Comparison of ENCODE assay signal across 8 cellular contexts in genomic region chr16:88264641-88265285, GRCh38.
A peak's percentile ranks its signal among the peaks of the same experiment; 100 is the strongest.
DNase-seq lines count a peak whose midpoint lies in the region; ATAC-seq and TF ChIP-seq lines count a peak whose summit lies in the region.

No MANE protein-coding gene starts in this region.

- H3K4me1 Mint-ChIP-seq in CD8-positive, alpha-beta memory T cell = peaks cover 0 to 7% (median 0%) of the 10 kb centered on the region in 3 donors
- peaks cover 9% of the 10 kb centered on the region for H3K4me1 Mint-ChIP-seq in activated T-cell treated with anti-CD3 and anti-CD28 coated beads, Interleukin-2, amount 50 U/mL, for 24 hours (ENCODE audit: low read depth)
- H3K4me1 Mint-ChIP-seq in neural progenitor cell = peaks cover 14% of the 10 kb centered on the region

- H3K27ac Mint-ChIP-seq in CD8-positive, alpha-beta memory T cell = peak overlapping the region in 3 of 8 donors; percentile 50 to 68 (median 66)
- H3K27ac Mint-ChIP-seq in activated T-cell treated with anti-CD3 and anti-CD28 coated beads, Interleukin-2, amount 50 U/mL, for 24 hours = peak overlapping the region; percentile 26
- no peak overlapping the region for H3K27ac Mint-ChIP-seq in neural progenitor cell

- no peaks in the 10 kb centered on the region for H3K9me2 ChIP-seq in GM23248 (ENCODE audit: insufficient read depth)

- in situ Hi-C loops in GM23248 (cut with MboI) = no loop called here

- no peaks in the 10 kb centered on the region for H3K9me3 Mint-ChIP-seq in CD8-positive, alpha-beta memory T cell
- H3K9me3 Mint-ChIP-seq in activated T-cell treated with anti-CD3 and anti-CD28 coated beads, Interleukin-2, amount 50 U/mL, for 24 hours = no peaks in the 10 kb centered on the region
- peaks cover 5% of the 10 kb centered on the region for H3K9me3 Mint-ChIP-seq in neural progenitor cell

- no peaks in the 10 kb centered on the region for H3K36me3 Mint-ChIP-seq in CD8-positive, alpha-beta memory T cell
- H3K36me3 Mint-ChIP-seq in activated T-cell treated with anti-CD3 and anti-CD28 coated beads, Interleukin-2, amount 50 U/mL, for 24 hours (ENCODE audit: low read depth) = no peaks in the 10 kb centered on the region
- no peaks in the 10 kb centered on the region for H3K36me3 Mint-ChIP-seq in neural progenitor cell

- no peaks in the 10 kb centered on the region for H3K79me2 ChIP-seq in GM23248 (ENCODE audit: insufficient read depth)
- H3K79me2 ChIP-seq in fibroblast of lung (ENCODE audit: control insufficient read depth, insufficient read depth, low read length) = no peaks in the 10 kb centered on the region
- H3K79me2 ChIP-seq in neural progenitor cell (ENCODE audit: low read depth) = no peaks in the 10 kb centered on the region

- DNase-seq in CD8-positive, alpha-beta memory T cell = peak in 4 of 5 donors; percentile 35 to 59 (median 57)
- DNase-seq in GM23248 = peak; percentile 93
- DNase-seq in MV-4-11 (lab: John Stamatoyannopoulos, UW) = peak; percentile 88
- peak; percentile 71 for DNase-seq in activated T-cell treated with anti-CD3 and anti-CD28 coated beads, Interleukin-2, amount 50 U/mL, for 24 hours
- DNase-seq in fibroblast of lung (ENCODE audit: low read depth in 2 of 2) = peak; percentile 89 to 94
- peak; percentile 48 for DNase-seq in neural progenitor cell (ENCODE audit: low spot score)
- peak; percentile 94 for DNase-seq in thoracic aorta (ENCODE audit: low spot score)

- peak overlapping the region in 1 of 7 donors; percentile 74 for H3K4me3 Mint-ChIP-seq in CD8-positive, alpha-beta memory T cell
- H3K4me3 Mint-ChIP-seq in activated T-cell treated with anti-CD3 and anti-CD28 coated beads, Interleukin-2, amount 50 U/mL, for 24 hours = no peak overlapping the region
- H3K4me3 Mint-ChIP-seq in neural progenitor cell = no peak overlapping the region

- no peaks in the 10 kb centered on the region for H3K4me1 ChIP-seq in CD8-positive, alpha-beta memory T cell (ENCODE audit: insufficient read depth, low read length)
- H3K4me1 ChIP-seq in GM23248 (ENCODE audit: insufficient read depth) (peaks cover 3% of the 10 kb centered on the region; the same call in 1 of the 2 replicates), fibroblast of lung (ENCODE audit: control insufficient read depth, extremely low read depth, insufficient read depth, low read length) (peaks cover 13% of the 10 kb centered on the region), neural progenitor cell (no peaks in the 10 kb centered on the region), thoracic aorta (ENCODE audit: control insufficient read depth in 1 of 2, low read depth in 2 of 2) (peaks cover 4 to 38% of the 10 kb centered on the region in 2 donors)

- peaks cover 17 to 26% of the 10 kb centered on the region in 2 donors for H3K27me3 Mint-ChIP-seq in CD8-positive, alpha-beta memory T cell
- H3K27me3 Mint-ChIP-seq in activated T-cell treated with anti-CD3 and anti-CD28 coated beads, Interleukin-2, amount 50 U/mL, for 24 hours = peaks cover 52% of the 10 kb centered on the region
- peaks cover 2% of the 10 kb centered on the region for H3K27me3 Mint-ChIP-seq in neural progenitor cell (ENCODE audit: insufficient read depth, low read depth)

- WGBS in GM23248 (ENCODE audit: low coverage in 1 of 2, low lambda C conversion rate in 2 of 2, missing lambda C conversion rate in 2 of 2), 2 experiments = 34 to 35% methylated on average over 24 to 28 of the region's 30 CpGs

- H3K4me2 ChIP-seq in GM23248 (ENCODE audit: unreplicated experiment) (peak overlapping the region; percentile 65), fibroblast of lung (ENCODE audit: extremely low read depth, insufficient read depth, low read length) (peak overlapping the region; percentile 11), neural progenitor cell (peak overlapping the region; percentile 18)

- ATAC-seq in thoracic aorta (ENCODE audit: insufficient number of reproducible peaks, low FRiP score, low read depth) (peak; percentile 92), HG03520 (IDR thresholded peaks at IDR 0.05; ENCODE audit: unreplicated experiment) (no peak)

- no peaks in the 10 kb centered on the region for H3K27me3 ChIP-seq in CD8-positive, alpha-beta memory T cell (ENCODE audit: insufficient read depth, low read length, poor library complexity, severe bottlenecking)
- H3K27me3 ChIP-seq in GM23248 (replicated peaks; ENCODE audit: insufficient read depth) = no peaks in the 10 kb centered on the region
- no peaks in the 10 kb centered on the region for H3K27me3 ChIP-seq in fibroblast of lung (ENCODE audit: control insufficient read depth, insufficient read depth, low read length)
- no peaks in the 10 kb centered on the region for H3K27me3 ChIP-seq in neural progenitor cell
- no peaks in the 10 kb centered on the region for H3K27me3 ChIP-seq in thoracic aorta (replicated peaks; ENCODE audit: insufficient read depth)

- TF ChIP-seq CTCF in fibroblast of lung (conservative IDR thresholded peaks at IDR 0.05 in 1 of 2, IDR thresholded peaks at IDR 0.05 in 1 of 2; ENCODE audit: low read depth in 1 of 2, low read length in 2 of 2) (no peak), neural progenitor cell (IDR thresholded peaks at IDR 0.05) (no peak), thoracic aorta (IDR thresholded peaks at IDR 0.05) (no peak)

- peak overlapping the region; percentile 60 for H3K9ac ChIP-seq in GM23248
- peak overlapping the region; percentile 32 for H3K9ac ChIP-seq in fibroblast of lung (ENCODE audit: insufficient read depth, low read length)
- no peak overlapping the region for H3K9ac ChIP-seq in neural progenitor cell

- no peaks in the 10 kb centered on the region for H3K9me3 ChIP-seq in CD8-positive, alpha-beta memory T cell (ENCODE audit: low read length)
- no peaks in the 10 kb centered on the region for H3K9me3 ChIP-seq in GM23248 (ENCODE audit: low read depth)
- H3K9me3 ChIP-seq in fibroblast of lung (ENCODE audit: control insufficient read depth, insufficient read depth, low read depth, low read length) = no peaks in the 10 kb centered on the region
- H3K9me3 ChIP-seq in neural progenitor cell (ENCODE audit: low read depth) = no peaks in the 10 kb centered on the region
- no peaks in the 10 kb centered on the region for H3K9me3 ChIP-seq in thoracic aorta

- no peaks in the 10 kb centered on the region for H3F3A ChIP-seq in GM23248 (ENCODE audit: insufficient read depth)
- H3F3A ChIP-seq in neural progenitor cell (ENCODE audit: low read depth) = no peaks in the 10 kb centered on the region

- CTCF ChIA-PET in CD8-positive, alpha-beta memory T cell (lab: Charles Lee) = interaction anchor here (0.6 kb wide), 1 partner anchor 543 kb away, joined by 3 read pairs; no protein-coding TSS in a partner anchor

- no peak overlapping the region for H3K4me3 ChIP-seq in CD8-positive, alpha-beta memory T cell (ENCODE audit: low read length)
- H3K4me3 ChIP-seq in GM23248 = peak overlapping the region; percentile 2; the same call in 1 of the 2 replicates
- no peak overlapping the region for H3K4me3 ChIP-seq in fibroblast of lung (replicated peaks in 1 of 4; ENCODE audit: control extremely low read depth in 1 of 4, insufficient read depth in 1 of 4, low read depth in 3 of 4, low read length in 4 of 4)
- H3K4me3 ChIP-seq in neural progenitor cell = no peak overlapping the region
- H3K4me3 ChIP-seq in thoracic aorta = peak overlapping the region; percentile 68

- POLR2A ChIA-PET in CD8-positive, alpha-beta memory T cell (lab: Charles Lee) = no interaction called here

- peak overlapping the region; percentile 47 for H3K27ac ChIP-seq in CD8-positive, alpha-beta memory T cell (ENCODE audit: low read depth, low read length)
- no peak overlapping the region for H3K27ac ChIP-seq in GM23248
- peak overlapping the region; percentile 69 for H3K27ac ChIP-seq in fibroblast of lung (ENCODE audit: insufficient read depth, low read length)
- H3K27ac ChIP-seq in neural progenitor cell = no peak overlapping the region
- H3K27ac ChIP-seq in thoracic aorta = no peak overlapping the region

- H2AFZ ChIP-seq in GM23248 (no peak overlapping the region), fibroblast of lung (ENCODE audit: low read length) (no peak overlapping the region), neural progenitor cell (replicated peaks) (no peak overlapping the region)

- H4K20me1 ChIP-seq in GM23248 (ENCODE audit: insufficient read depth) (no peaks in the 10 kb centered on the region), fibroblast of lung (ENCODE audit: control insufficient read depth, extremely low read depth, insufficient read depth, low read length) (no peaks in the 10 kb centered on the region), neural progenitor cell (ENCODE audit: low read depth) (no peaks in the 10 kb centered on the region)

- no peaks in the 10 kb centered on the region for H3K36me3 ChIP-seq in CD8-positive, alpha-beta memory T cell (ENCODE audit: insufficient read depth, low read length)
- H3K36me3 ChIP-seq in GM23248 (ENCODE audit: low read depth) (no peaks in the 10 kb centered on the region), fibroblast of lung (ENCODE audit: control insufficient read depth, insufficient read depth, low read length) (no peaks in the 10 kb centered on the region), neural progenitor cell (no peaks in the 10 kb centered on the region), thoracic aorta (no peaks in the 10 kb centered on the region)

Comparison
In these comparisons a context has a peak if more than half of its experiments do, and no peak if none do; other contexts are left out.
1. H3K27ac ChIP-seq: peak in CD8-positive, alpha-beta memory T cell (single experiment) and fibroblast of lung (single experiment); none in GM23248 (single experiment), neural progenitor cell (single experiment) and thoracic aorta (0 of 2).
2. H3K4me3 ChIP-seq: peak in GM23248 (single experiment) and thoracic aorta (single experiment); none in CD8-positive, alpha-beta memory T cell (single experiment), fibroblast of lung (0 of 4) and neural progenitor cell (single experiment).
3. H3K4me2 ChIP-seq: peak in every context shown above with its lines; median percentile 65 in GM23248; 18 in neural progenitor cell; 11 in fibroblast of lung.
4. Peak in every context shown above with its lines, with median percentiles within 50 percentile points of each other: DNase-seq.